ENCODE assay signal across 9 cellular contexts in the genomic region with DNA sequence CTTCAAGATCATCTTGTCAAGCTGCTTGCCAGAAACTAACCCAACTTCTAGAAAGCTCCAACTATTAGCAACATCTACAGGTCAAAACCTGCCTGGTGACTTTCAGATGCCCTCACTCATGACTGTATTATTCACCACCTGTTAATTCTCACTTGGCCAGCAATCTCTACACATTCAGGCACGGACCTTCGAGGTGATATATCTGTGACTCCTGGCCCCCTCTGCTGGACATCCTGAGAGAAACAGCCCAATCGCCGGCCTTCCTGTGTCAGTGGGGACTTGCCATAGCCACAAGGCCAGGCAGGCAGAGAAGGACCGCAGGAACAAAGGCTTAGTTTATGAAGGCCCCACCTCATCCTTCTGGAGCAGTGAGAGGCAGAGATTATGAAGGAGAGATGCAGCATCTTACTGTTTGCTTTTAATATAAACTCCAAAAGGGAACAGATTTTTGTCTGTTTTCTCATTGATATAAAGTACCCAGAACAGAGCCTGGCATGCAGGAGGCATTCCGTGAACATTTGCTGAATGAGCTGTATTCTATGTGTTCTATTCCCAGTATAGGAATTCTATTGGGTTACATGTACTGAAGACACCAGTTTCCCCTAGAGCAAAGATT. TPM values are rescaled to one million over a fixed set of nuclear protein-coding genes. Genes with fewer than 3 reads are reported as not detected.
DNase-seq lines count a peak whose midpoint lies in the region; ATAC-seq and TF ChIP-seq lines count a peak whose summit lies in the region.
"Had no signal": no experiment of that assay in that cellular context is flagged by ENCODE, and none has a peak within 500 bp of the region (broad histone marks: within the 10 kb centered on the region; RNA-seq: fewer than 3 reads in every experiment).

No MANE protein-coding gene starts in this region.

- H3K27me3 ChIP-seq in esophagus muscularis mucosa (no peaks in the 10 kb centered on the region), tibial nerve (no peaks in the 10 kb centered on the region)

- no peaks in the 10 kb centered on the region for H3K9me3 ChIP-seq in esophagus muscularis mucosa
- no peaks in the 10 kb centered on the region for H3K9me3 ChIP-seq in mucosa of descending colon
- no peaks in the 10 kb centered on the region for H3K9me3 ChIP-seq in tibial nerve

- peak; percentile 73 for ATAC-seq in HG03280 (IDR thresholded peaks at IDR 0.05; ENCODE audit: unreplicated experiment)
- ATAC-seq in mucosa of descending colon, result peak; percentile 90
- ATAC-seq in HG03095 (IDR thresholded peaks at IDR 0.05; ENCODE audit: unreplicated experiment), result no peak

- TF ChIP-seq EP300 in esophagus muscularis mucosa (IDR thresholded peaks at IDR 0.05) (no peak), tibial nerve (IDR thresholded peaks at IDR 0.05) (no peak)

- TF ChIP-seq CTCF in esophagus muscularis mucosa (IDR thresholded peaks at IDR 0.05) (peak; percentile 49 to 71 (median 71)), mucosa of descending colon (IDR thresholded peaks at IDR 0.05) (peak; percentile 49), tibial nerve (IDR thresholded peaks at IDR 0.05) (peak; percentile 41 to 48 (median 43))

- intact Hi-C loops in esophagus muscularis mucosa (cut with DNase I) (loop anchor here (5.0 kb wide), 1 partner anchor 36 kb away; no protein-coding TSS in a partner anchor), mucosa of descending colon (cut with DNase I, micrococcal nuclease) (loop anchor here in 1 of 2 donors (10.0 kb wide), 1 partner anchor 99 kb away; no protein-coding TSS in a partner anchor)

- H3K36me3 ChIP-seq in esophagus muscularis mucosa (peaks cover 25 to 93% (median 71%) of the 10 kb centered on the region in 4 donors), mucosa of descending colon (ENCODE audit: low read depth) (no peaks in the 10 kb centered on the region), tibial nerve (peaks cover 0 to 80% (median 13%) of the 10 kb centered on the region in 3 donors)

- no peaks in the 10 kb centered on the region for H3K4me1 ChIP-seq in esophagus muscularis mucosa
- H3K4me1 ChIP-seq in mucosa of descending colon (ENCODE audit: low read depth), result no peaks in the 10 kb centered on the region
- H3K4me1 ChIP-seq in tibial nerve, result no peaks in the 10 kb centered on the region

- 32% methylated on average over 6 of the region's 6 CpGs for WGBS in esophagus muscularis mucosa
- 19 to 24% methylated on average over 6 of the region's 6 CpGs for WGBS in tibial nerve, 2 donors

- peak; percentile 28 for DNase-seq in GM04503 (ENCODE audit: low read depth)
- DNase-seq in NCI-H748 (lab: John Stamatoyannopoulos, UW; ENCODE audit: unreplicated experiment), result peak; percentile 52
- peak; percentile 17 for DNase-seq in activated CD8-positive, alpha-beta memory T cell treated with anti-CD3 and anti-CD28 coated beads, Interleukin-2, amount 50 U/mL, for 24 hours (ENCODE audit: extremely low read depth)
- DNase-seq in esophagus muscularis mucosa (ENCODE audit: extremely low spot score), result no peak
- peak in 2 of 3 donors; percentile 78 to 88 for DNase-seq in mucosa of descending colon
- DNase-seq in tibial nerve (ENCODE audit: low spot score in 2 of 2), result peak; percentile 29 to 79

- no peak for TF ChIP-seq POLR2A in esophagus muscularis mucosa (IDR thresholded peaks at IDR 0.05; ENCODE audit: low read depth)
- no peak for TF ChIP-seq POLR2A in tibial nerve (IDR thresholded peaks at IDR 0.05)

- H3K4me3 ChIP-seq in esophagus muscularis mucosa (no peak overlapping the region), mucosa of descending colon (no peak overlapping the region), tibial nerve (no peak overlapping the region)

- H3K27ac ChIP-seq in esophagus muscularis mucosa (replicated peaks in 1 of 4) (no peak overlapping the region), tibial nerve (no peak overlapping the region)

RNA-seq across cellular contexts. Expression of a gene that starts 24.4 kb away (rescaled TPM):
- total RNA-seq in esophagus muscularis mucosa (1 to 10 TPM in 1 of 4 donors, under 1 TPM in 3; 0.17 to 1.2 (median 0.24) TPM), mucosa of descending colon (under 1 TPM in 2 of 3 donors, not detected in 1; 0.22 to 0.32 TPM), tibial nerve (10 to 100 TPM in 1 of 4 donors, 1 to 10 TPM in 2, not detected in 1; 2.7 to 19.7 (median 6.5) TPM)
- total RNA-seq: activated CD8-positive, alpha-beta memory T cell treated with anti-CD3 and anti-CD28 coated beads for 36 hours had no signal
